18 cellular contexts compared by ENCODE assay signal in the genomic region with DNA sequence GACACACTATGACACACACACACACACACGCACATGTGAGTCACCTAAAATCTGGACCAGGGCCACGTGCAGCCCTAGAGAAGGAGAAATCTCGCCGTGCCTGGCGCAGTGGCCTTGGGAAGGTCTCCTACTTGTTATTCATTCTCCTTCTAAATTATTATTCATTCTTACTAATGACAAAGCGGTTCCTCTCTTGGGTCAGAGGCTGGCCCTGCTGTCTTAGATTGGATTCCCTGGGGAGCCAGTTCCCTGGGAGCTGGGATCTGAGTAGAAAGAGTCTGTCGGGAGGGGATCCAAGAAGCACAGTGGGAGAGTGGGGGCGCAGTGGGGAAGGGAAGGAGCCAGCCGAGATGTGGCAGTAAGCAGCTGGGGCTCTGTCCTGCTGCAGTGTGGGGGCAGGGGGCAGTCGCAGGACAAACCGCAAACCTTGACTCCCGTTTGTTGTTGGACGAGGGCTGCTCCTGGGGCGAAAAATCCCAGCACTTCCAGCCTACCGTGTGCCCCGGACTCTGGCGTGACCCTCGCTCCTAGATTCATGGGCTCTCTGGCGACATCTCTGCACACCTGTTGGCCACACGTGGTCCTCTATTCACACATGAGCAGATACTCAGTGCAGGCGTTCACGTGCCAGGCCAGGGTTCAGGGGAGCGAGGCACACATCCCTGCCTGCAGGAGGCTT. TPM values are rescaled to one million over a fixed set of nuclear protein-coding genes. Genes with fewer than 3 reads are reported as not detected.
DNase-seq lines count a peak whose midpoint lies in the region; ATAC-seq and TF ChIP-seq lines count a peak whose summit lies in the region.
"Had no signal": no experiment of that assay in that cellular context is flagged by ENCODE, and none has a peak within 500 bp of the region (broad histone marks: within the 10 kb centered on the region; RNA-seq: fewer than 3 reads in every experiment).

No MANE protein-coding gene starts in this region.

- H3K27me3 ChIP-seq in right cardiac atrium (ENCODE audit: control insufficient read depth, insufficient read depth) (no peaks in the 10 kb centered on the region), brain microvascular endothelial cell (replicated peaks) (no peaks in the 10 kb centered on the region), vagina (no peaks in the 10 kb centered on the region)
- H3K27me3 ChIP-seq: body of pancreas had no signal

- H3K4me3 ChIP-seq in right cardiac atrium (ENCODE audit: low read length) (no peak overlapping the region), brain microvascular endothelial cell (ENCODE audit: low read depth, low read length) (no peak overlapping the region), foreskin fibroblast (ENCODE audit: low read depth in 1 of 2, low read length in 2 of 2) (no peak overlapping the region), vagina (no peak overlapping the region)
- H3K4me3 ChIP-seq: body of pancreas had no signal

- 67% methylated on average over 23 of the region's 23 CpGs for WGBS in right cardiac atrium

- DNase-seq in Right ventricle myocardium inferior (ENCODE audit: missing footprints) (peak; percentile 54), right cardiac atrium (no peak), brain microvascular endothelial cell (peak; percentile 85), foreskin fibroblast (peak; percentile 17 to 33), vagina (ENCODE audit: extremely low spot score in 2 of 2) (no peak), SW 1271 (lab: John Stamatoyannopoulos, UW) (no peak), D341Med (ENCODE audit: low spot score) (no peak), EL (no peak)
- DNase-seq: activated effector memory CD4-positive, alpha-beta T cell treated with Interleukin-2 at 50 U/mL for 16 hours; body of pancreas; CD8-positive, alpha-beta T cell; effector memory CD8-positive, alpha-beta T cell; mammary epithelial cell; natural killer cell; NCI-H2029; NCI-H510A treated with DMSO at 0.1 percent for 48 hours; RPMI8226 had no signal

- in situ Hi-C loops in brain microvascular endothelial cell (cut with HindIII; ENCODE audit: low pct_ligation_motif_present, low sequenced_read_pairs), result no loop called here

- TF ChIP-seq CTCF in brain microvascular endothelial cell (IDR thresholded peaks at IDR 0.05; ENCODE audit: low read depth, low read length, missing control alignments), result no peak
- TF ChIP-seq CTCF in foreskin fibroblast (IDR thresholded peaks at IDR 0.05; ENCODE audit: low read depth, low read length), result no peak
- no peak for TF ChIP-seq CTCF in vagina (IDR thresholded peaks at IDR 0.05)

- no peaks in the 10 kb centered on the region for H3K36me3 ChIP-seq in brain microvascular endothelial cell (replicated peaks)
- no peaks in the 10 kb centered on the region for H3K36me3 ChIP-seq in vagina

- H3K27ac ChIP-seq in right cardiac atrium (ENCODE audit: low read length) (no peak overlapping the region), brain microvascular endothelial cell (peak overlapping the region; percentile 97), vagina (peak overlapping the region; percentile 96)

- H3K9me3 ChIP-seq in right cardiac atrium (ENCODE audit: control insufficient read depth, low read length) (no peaks in the 10 kb centered on the region), vagina (no peaks in the 10 kb centered on the region)
- H3K9me3 ChIP-seq: body of pancreas had no signal

- TF ChIP-seq POLR2A in vagina (IDR thresholded peaks at IDR 0.05), result no peak

- no peak for ATAC-seq in Right ventricle myocardium inferior
- ATAC-seq in right cardiac atrium, result no peak
- ATAC-seq: body of pancreas; CD8-positive, alpha-beta T cell; effector memory CD8-positive, alpha-beta T cell; natural killer cell had no signal

- intact Hi-C loops in Right ventricle myocardium inferior (cut with DNase I), result no loop called here
- intact Hi-C loops in right cardiac atrium (cut with DNase I), result loop anchor here in 3 of 4 donors (5.0 to 10.0 kb wide), 2 partner anchors 181 to 184 kb away; a partner anchor contains a TSS
- intact Hi-C loops in vagina (cut with DNase I), result loop anchor here (10.0 kb wide), 1 partner anchor 181 kb away; a partner anchor contains a TSS

- no peaks in the 10 kb centered on the region for H3K4me1 ChIP-seq in right cardiac atrium (ENCODE audit: control insufficient read depth, insufficient read depth, low read length)
- peaks cover 30% of the 10 kb centered on the region for H3K4me1 ChIP-seq in vagina

RNA-seq across cellular contexts. Expression of a gene that starts 18.7 kb away (rescaled TPM):
- total RNA-seq in Right ventricle myocardium inferior (not detected), right cardiac atrium (under 1 TPM; 0.09 to 0.32 (median 0.21) TPM), vagina (2.0 TPM)
- 0.11 TPM for polyA plus RNA-seq in right cardiac atrium
- total RNA-seq: activated CD8-positive, alpha-beta memory T cell treated with anti-CD3 and anti-CD28 coated beads for 36 hours; body of pancreas; CD8-positive, alpha-beta T cell; mammary epithelial cell; natural killer cell had no signal
- polyA plus RNA-seq: mammary epithelial cell had no signal

Comparison
In these comparisons a context has a peak if more than half of its experiments do, and no peak if none do; other contexts are left out.
1. DNase-seq: peak in Right ventricle myocardium inferior (single experiment), brain microvascular endothelial cell (single experiment) and foreskin fibroblast (2 of 2); none in right cardiac atrium (0 of 3), vagina (0 of 2), SW 1271 (0 of 2), D341Med (single experiment) and EL (single experiment).